ENCODE assay signal across 8 cellular contexts in genomic region chr19:41951686-41952172, GRCh38. TPM values are rescaled to one million over a fixed set of nuclear protein-coding genes. Genes with fewer than 3 reads are reported as not detected.
DNase-seq lines count a peak whose midpoint lies in the region; ATAC-seq and TF ChIP-seq lines count a peak whose summit lies in the region.

No MANE protein-coding gene starts in this region.

- peaks cover 13% of the 10 kb centered on the region for H3K36me3 ChIP-seq in lower lobe of right lung

- H3K27ac ChIP-seq in AG04450 (ENCODE audit: low read depth, low read length) (no peak overlapping the region), lower lobe of right lung (no peak overlapping the region)

- no peaks in the 10 kb centered on the region for H3K27me3 ChIP-seq in AG04450 (ENCODE audit: control insufficient read depth, insufficient read depth, low read length)
- H3K27me3 ChIP-seq in lower lobe of right lung (ENCODE audit: low read depth): no peaks in the 10 kb centered on the region

- TF ChIP-seq CTCF in AG04450 (IDR thresholded peaks at IDR 0.05; ENCODE audit: low read depth, low read length): peak; percentile 96
- peak; percentile 99 for TF ChIP-seq CTCF in lower lobe of right lung (IDR thresholded peaks at IDR 0.05)

- H3K27ac Mint-ChIP-seq in activated CD4-positive, alpha-beta T cell treated with anti-CD3 and anti-CD28 coated beads, Interleukin-2, amount 10 ng/mL, durations not matched to agents 7 days and 5 days: peak overlapping the region; percentile 57

- H3K9me3 Mint-ChIP-seq in activated CD4-positive, alpha-beta T cell treated with anti-CD3 and anti-CD28 coated beads, Interleukin-2, amount 10 ng/mL, durations not matched to agents 7 days and 5 days: no peaks in the 10 kb centered on the region

- H3K4me1 ChIP-seq in lower lobe of right lung: no peaks in the 10 kb centered on the region

- intact Hi-C loops in lower lobe of right lung (cut with DNase I): no loop called here

- H3K4me3 Mint-ChIP-seq in activated CD4-positive, alpha-beta T cell treated with anti-CD3 and anti-CD28 coated beads, Interleukin-2, amount 10 ng/mL, durations not matched to agents 7 days and 5 days: no peak overlapping the region

- peaks cover 13% of the 10 kb centered on the region for H3K4me1 Mint-ChIP-seq in activated CD4-positive, alpha-beta T cell treated with anti-CD3 and anti-CD28 coated beads, Interleukin-2, amount 10 ng/mL, durations not matched to agents 7 days and 5 days

- H3K9me3 ChIP-seq in AG04450 (ENCODE audit: control insufficient read depth, insufficient read depth, low read length) (no peaks in the 10 kb centered on the region), lower lobe of right lung (no peaks in the 10 kb centered on the region)

- H3K27me3 Mint-ChIP-seq in activated CD4-positive, alpha-beta T cell treated with anti-CD3 and anti-CD28 coated beads, Interleukin-2, amount 10 ng/mL, durations not matched to agents 7 days and 5 days: no peaks in the 10 kb centered on the region

- no peaks in the 10 kb centered on the region for H3K36me3 Mint-ChIP-seq in activated CD4-positive, alpha-beta T cell treated with anti-CD3 and anti-CD28 coated beads, Interleukin-2, amount 10 ng/mL, durations not matched to agents 7 days and 5 days (ENCODE audit: low read depth)

- H3K4me3 ChIP-seq in AG04450 (ENCODE audit: low read depth, low read length) (0 out of 2 replicates have a peak overlapping the region, but pooled peaks have one; percentile 22), lower lobe of right lung (no peak overlapping the region)

- CTCF ChIA-PET in AG04450 (lab: Charles Lee): interaction anchor here (2.0 to 2.8 kb wide), 2 partner anchors 78 to 83 kb away, joined by 8 to 11 read pairs; no protein-coding TSS in a partner anchor
- CTCF ChIA-PET in activated CD4-positive, alpha-beta T cell treated with anti-CD3 and anti-CD28 coated beads, Interleukin-2, amount 10 ng/mL, durations not matched to agents 7 days and 5 days (lab: Charles Lee): interaction anchor here (0.9 to 2.4 kb wide), 12 partner anchors 10 to 160 kb away, joined by 3 to 7 read pairs (median 4); partner anchors contain the start of genes CD79A and RPS19

- peak; percentile 48 for ATAC-seq in GM18907 (IDR thresholded peaks at IDR 0.05; ENCODE audit: unreplicated experiment)
- ATAC-seq in lower lobe of right lung: peak; percentile 82 to 84
- ATAC-seq in GM21381 (IDR thresholded peaks at IDR 0.05; ENCODE audit: unreplicated experiment): no peak

- DNase-seq in AG04450 (ENCODE audit: low read depth, low spot score) (peak; percentile 16), NCI-H226 (peak; percentile 41), dermis microvascular lymphatic vessel endothelial cell (ENCODE audit: low read depth in 2 of 2) (peak; percentile 40 to 57), lower lobe of right lung (peak; percentile 81)
- peak; percentile 89 for DNase-seq in activated CD4-positive, alpha-beta T cell treated with anti-CD3 and anti-CD28 coated beads, Interleukin-2, amount 10 ng/mL, durations not matched to agents 7 days and 5 days
- DNase-seq in stimulated activated CD8-positive, alpha-beta memory T cell treated with anti-CD3 and anti-CD28 coated beads, Interleukin-12 subunit alpha, Interleukin-12 subunit beta, amount 100 ng/mL, for 24 hours (ENCODE audit: extremely low read depth): peak; percentile 63

- POLR2A ChIA-PET in AG04450 (lab: Yijun Ruan, JAX): interaction anchor here (0.6 to 1.4 kb wide), 2 partner anchors 9 to 79 kb away, joined by 6 to 7 read pairs; no protein-coding TSS in a partner anchor
- POLR2A ChIA-PET in activated CD4-positive, alpha-beta T cell treated with anti-CD3 and anti-CD28 coated beads, Interleukin-2, amount 10 ng/mL, durations not matched to agents 7 days and 5 days (lab: Charles Lee): interaction anchor here (0.6 kb wide), 1 partner anchor 86 kb away, joined by 3 read pairs; no protein-coding TSS in a partner anchor

RNA-seq across cellular contexts. Expression of gene RABAC1, which starts 7.4 kb away (rescaled TPM):
- 149 and 215 TPM in 2 replicates for polyA plus RNA-seq in AG04450 (2011; rRNA removed)
- 67.5 and 76.7 TPM in 2 replicates for polyA minus RNA-seq in AG04450 (2011; rRNA and poly(A)+ RNA removed)
- 10 to 100 TPM; 67.4 to 74.0 TPM for total RNA-seq in activated CD4-positive, alpha-beta T cell treated with anti-CD3 and anti-CD28 coated beads, Interleukin-2, amount 10 ng/mL, durations not matched to agents 7 days and 5 days
- 104 and 137 TPM in 2 replicates for total RNA-seq in dermis microvascular lymphatic vessel endothelial cell
- 132 TPM for total RNA-seq in lower lobe of right lung

RNA-seq across cellular contexts. Expression of gene ERFL, which starts 23.5 kb away (rescaled TPM):
- not detected in 2 replicates for polyA plus RNA-seq in AG04450 (2011; rRNA removed)
- polyA minus RNA-seq in AG04450 (2011; rRNA and poly(A)+ RNA removed): not detected in 2 replicates
- total RNA-seq in activated CD4-positive, alpha-beta T cell treated with anti-CD3 and anti-CD28 coated beads, Interleukin-2, amount 10 ng/mL, durations not matched to agents 7 days and 5 days: 1 to 10 TPM; 1.5 to 1.6 TPM
- total RNA-seq in dermis microvascular lymphatic vessel endothelial cell (not detected in 2 replicates), lower lobe of right lung (0.41 TPM)

RNA-seq across cellular contexts. Expression of gene ATP1A3, which starts 42.3 kb away (rescaled TPM):
- polyA plus RNA-seq in AG04450 (2011; rRNA removed): 0.05 TPM in 1 of 2 replicates, not detected in the other
- polyA minus RNA-seq in AG04450 (2011; rRNA and poly(A)+ RNA removed): 0.09 and 0.22 TPM in 2 replicates
- 1 to 10 TPM; 1.9 to 2.0 TPM for total RNA-seq in activated CD4-positive, alpha-beta T cell treated with anti-CD3 and anti-CD28 coated beads, Interleukin-2, amount 10 ng/mL, durations not matched to agents 7 days and 5 days
- total RNA-seq in dermis microvascular lymphatic vessel endothelial cell (under 0.01 TPM in 1 of 2 replicates, not detected in the other), lower lobe of right lung (0.97 TPM)

Comparison
In these comparisons a context has a peak if more than half of its experiments do, and no peak if none do; other contexts are left out.
1. DNase-seq: peak in every context shown above with its lines; median percentile 89 in activated CD4-positive, alpha-beta T cell treated with anti-CD3 and anti-CD28 coated beads, Interleukin-2, amount 10 ng/mL, durations not matched to agents 7 days and 5 days; 81 in lower lobe of right lung; 63 in stimulated activated CD8-positive, alpha-beta memory T cell treated with anti-CD3 and anti-CD28 coated beads, Interleukin-12 subunit alpha, Interleukin-12 subunit beta, amount 100 ng/mL, for 24 hours; 48 in dermis microvascular lymphatic vessel endothelial cell; 41 in NCI-H226; 16 in AG04450.